In genomic region chr4:24488399-24489164, GRCh38 we compare ENCODE assay signal across 8 cellular contexts.
DNase-seq lines count a peak whose midpoint lies in the region; ATAC-seq and TF ChIP-seq lines count a peak whose summit lies in the region.

No MANE protein-coding gene starts in this region.

- no peaks in the 10 kb centered on the region for H3K36me3 Mint-ChIP-seq in activated CD8-positive, alpha-beta T cell treated with anti-CD3 and anti-CD28 coated beads, Interleukin-2, amount 10 ng/mL, durations not matched to agents 7 days and 5 days (ENCODE audit: low read depth)
- H3K36me3 Mint-ChIP-seq in nephron (ENCODE audit: low read depth) = no peaks in the 10 kb centered on the region

- H3K27ac ChIP-seq in esophagus muscularis mucosa (replicated peaks in 1 of 4) (no peak overlapping the region), tibial artery (no peak overlapping the region)

- TF ChIP-seq CTCF in esophagus muscularis mucosa (IDR thresholded peaks at IDR 0.05) = peak; percentile 66 to 89 (median 84)
- peak; percentile 71 to 78 (median 73) for TF ChIP-seq CTCF in nephron (IDR thresholded peaks at IDR 0.05; ENCODE audit: unreplicated experiment in 3 of 3)
- TF ChIP-seq CTCF in tibial artery (IDR thresholded peaks at IDR 0.05) = peak; percentile 69 to 83

- H3K4me1 ChIP-seq in esophagus muscularis mucosa (peaks cover 0 to 10% (median 3%) of the 10 kb centered on the region in 4 donors), tibial artery (no peaks in the 10 kb centered on the region)

- POLR2A ChIA-PET in activated CD8-positive, alpha-beta T cell treated with anti-CD3 and anti-CD28 coated beads, Interleukin-2, amount 10 ng/mL, durations not matched to agents 7 days and 5 days (lab: Charles Lee) = no interaction called here

- DNase-seq in AG08395 (ENCODE audit: low spot score) = peak; percentile 88
- DNase-seq in NCI-H345 treated with DMSO at 0.1 percent for 48 hours (lab: John Stamatoyannopoulos, UW; ENCODE audit: unreplicated experiment) = peak; percentile 7
- peak; percentile 77 for DNase-seq in activated CD8-positive, alpha-beta T cell treated with anti-CD3 and anti-CD28 coated beads, Interleukin-2, amount 10 ng/mL, durations not matched to agents 7 days and 5 days
- DNase-seq in esophagus muscularis mucosa (ENCODE audit: extremely low spot score) = no peak
- peak; percentile 75 to 76 for DNase-seq in tibial artery

- no peak overlapping the region for H3K4me3 Mint-ChIP-seq in activated CD8-positive, alpha-beta T cell treated with anti-CD3 and anti-CD28 coated beads, Interleukin-2, amount 10 ng/mL, durations not matched to agents 7 days and 5 days
- H3K4me3 Mint-ChIP-seq in nephron = no peak overlapping the region

- no peak for TF ChIP-seq EP300 in esophagus muscularis mucosa (IDR thresholded peaks at IDR 0.05)

- H3K9me3 ChIP-seq in esophagus muscularis mucosa = no peaks in the 10 kb centered on the region
- H3K9me3 ChIP-seq in tibial artery = no peaks in the 10 kb centered on the region

- H3K4me3 ChIP-seq in esophagus muscularis mucosa = no peak overlapping the region
- no peak overlapping the region for H3K4me3 ChIP-seq in tibial artery

- H3K4me1 Mint-ChIP-seq in activated CD8-positive, alpha-beta T cell treated with anti-CD3 and anti-CD28 coated beads, Interleukin-2, amount 10 ng/mL, durations not matched to agents 7 days and 5 days (ENCODE audit: low read depth) = no peaks in the 10 kb centered on the region
- no peaks in the 10 kb centered on the region for H3K4me1 Mint-ChIP-seq in nephron

- no peaks in the 10 kb centered on the region for H3K27me3 ChIP-seq in esophagus muscularis mucosa
- H3K27me3 ChIP-seq in tibial artery = no peaks in the 10 kb centered on the region

- 41% methylated on average over 14 of the region's 15 CpGs for WGBS in esophagus muscularis mucosa

- H3K27ac Mint-ChIP-seq in activated CD8-positive, alpha-beta T cell treated with anti-CD3 and anti-CD28 coated beads, Interleukin-2, amount 10 ng/mL, durations not matched to agents 7 days and 5 days = no peak overlapping the region
- no peak overlapping the region for H3K27ac Mint-ChIP-seq in nephron

- ATAC-seq in GM18505 (IDR thresholded peaks at IDR 0.05; ENCODE audit: unreplicated experiment) = peak; percentile 77
- peak; percentile 89 for ATAC-seq in HG03039 (IDR thresholded peaks at IDR 0.05; ENCODE audit: unreplicated experiment)
- ATAC-seq in activated CD8-positive, alpha-beta T cell treated with anti-CD3 and anti-CD28 coated beads, Interleukin-2, amount 10 ng/mL, durations not matched to agents 7 days and 5 days = peak; percentile 87

- H3K9me3 Mint-ChIP-seq in activated CD8-positive, alpha-beta T cell treated with anti-CD3 and anti-CD28 coated beads, Interleukin-2, amount 10 ng/mL, durations not matched to agents 7 days and 5 days (ENCODE audit: insufficient read depth) = no peaks in the 10 kb centered on the region
- peaks cover 2% of the 10 kb centered on the region for H3K9me3 Mint-ChIP-seq in nephron

- H3K36me3 ChIP-seq in esophagus muscularis mucosa (no peaks in the 10 kb centered on the region), tibial artery (no peaks in the 10 kb centered on the region)

- CTCF ChIA-PET in activated CD8-positive, alpha-beta T cell treated with anti-CD3 and anti-CD28 coated beads, Interleukin-2, amount 10 ng/mL, durations not matched to agents 7 days and 5 days (lab: Charles Lee) = interaction anchor here (0.8 to 2.4 kb wide), 8 partner anchors 10 to 491 kb away, joined by 3 to 12 read pairs (median 4); no protein-coding TSS in a partner anchor

- intact Hi-C loops in esophagus muscularis mucosa (cut with DNase I) (loop anchor here (5.0 to 10.0 kb wide), 4 partner anchors 419 to 656 kb away; partner anchors contain the start of gene LGI2), tibial artery (cut with DNase I; ENCODE audit: low total_unique reads) (loop anchor here (10.0 kb wide), 2 partner anchors 486 to 656 kb away; no protein-coding TSS in a partner anchor)

- H3K27me3 Mint-ChIP-seq in activated CD8-positive, alpha-beta T cell treated with anti-CD3 and anti-CD28 coated beads, Interleukin-2, amount 10 ng/mL, durations not matched to agents 7 days and 5 days (ENCODE audit: low read depth) = peaks cover 5% of the 10 kb centered on the region
- H3K27me3 Mint-ChIP-seq in nephron (ENCODE audit: low read depth) = peaks cover 5% of the 10 kb centered on the region

- TF ChIP-seq POLR2A in GM18505 (IDR thresholded peaks at IDR 0.05; ENCODE audit: borderline replicate concordance, extremely low read depth, insufficient read depth, insufficient read length) (no peak), esophagus muscularis mucosa (IDR thresholded peaks at IDR 0.05; ENCODE audit: low read depth) (no peak)
